In genomic region chr1:64162151-64162550, GRCh38 we compare ENCODE assay signal across 26 cellular contexts. TPM values are rescaled to one million over a fixed set of nuclear protein-coding genes. Genes with fewer than 3 reads are reported as not detected.
DNase-seq lines count a peak whose midpoint lies in the region; ATAC-seq and TF ChIP-seq lines count a peak whose summit lies in the region.
"Had no signal": no experiment of that assay in that cellular context is flagged by ENCODE, and none has a peak within 500 bp of the region (broad histone marks: within the 10 kb centered on the region; RNA-seq: fewer than 3 reads in every experiment).

No MANE protein-coding gene starts in this region.

- H3K36me3 ChIP-seq in A673 (ENCODE audit: insufficient read depth, low read length, poor library complexity, severe bottlenecking) (no peaks in the 10 kb centered on the region), IMR-90 (ENCODE audit: control insufficient read depth, insufficient read depth, low read length) (peaks cover 2% of the 10 kb centered on the region; the same call in 1 of the 2 replicates), PC-9 (ENCODE audit: low read depth) (no peaks in the 10 kb centered on the region), mesodermal cell (ENCODE audit: control insufficient read depth, insufficient read depth, low read length) (peaks cover 19% of the 10 kb centered on the region)
- H3K36me3 ChIP-seq: MG63, transverse colon had no signal

- 0 out of 2 replicates have a peak overlapping the region, but pooled peaks have one; percentile 1 for H2BK20ac ChIP-seq in IMR-90 (ENCODE audit: low read depth, low read length)

- TF ChIP-seq CTCF in A673 (conservative IDR thresholded peaks at IDR 0.05; ENCODE audit: low read depth, low read length) (no peak), IMR-90 (conservative IDR thresholded peaks at IDR 0.05; ENCODE audit: low read depth, low read length) (no peak), PC-9 (conservative IDR thresholded peaks at IDR 0.05) (no peak)

- H4K8ac ChIP-seq in IMR-90 (ENCODE audit: low read depth in 2 of 2, low read length in 2 of 2) = no peak overlapping the region

- no peaks in the 10 kb centered on the region for H3K79me1 ChIP-seq in IMR-90 (ENCODE audit: low read depth in 1 of 2, low read length in 2 of 2)

- H3K56ac ChIP-seq in IMR-90 (ENCODE audit: extremely low read depth, insufficient read depth, low read length) = no peak overlapping the region

- H2AK5ac ChIP-seq in IMR-90 (ENCODE audit: low read depth, low read length) = peak overlapping the region; percentile 11; the same call in 1 of the 2 replicates

- DNase-seq in A673 (ENCODE audit: low spot score) (peak; percentile 22), IMR-90 (no peak), PC-9 (no peak), NCI-H128 (lab: John Stamatoyannopoulos, UW; ENCODE audit: unreplicated experiment) (no peak), HuH-7 (ENCODE audit: low spot score) (no peak), SK-N-DZ (ENCODE audit: low spot score) (no peak)
- DNase-seq: activated CD4-positive, alpha-beta T cell treated with anti-CD3 and anti-CD28 coated beads, Interleukin-2, amount 50 U/mL, for 4 hours; activated naive CD4-positive, alpha-beta T cell treated with anti-CD3 and anti-CD28 coated beads, Interleukin-2, amount 10 ng/mL, durations not matched to agents 7 days and 5 days; activated T-cell treated with anti-CD3 and anti-CD28 coated beads for 4 hours; body of pancreas; CD4-positive, CD25-positive, alpha-beta regulatory T cell; foreskin fibroblast; GOT3; MG63; mucosa of descending colon; NCI-H226; nucleus accumbens; stimulated activated CD4-positive, alpha-beta T cell treated with anti-CD3 and anti-CD28 coated beads, Interleukin-15, amount 100 ng/mL, for 24 hours; T-cell; transverse colon had no signal

- no peak for TF ChIP-seq POLR2A in IMR-90 (IDR thresholded peaks at IDR 0.05; ENCODE audit: low read depth, low read length)

- peak overlapping the region; percentile 35; the same call in 1 of the 2 replicates for H3K18ac ChIP-seq in IMR-90 (ENCODE audit: low read depth, low read length)

- H3K4me2 ChIP-seq in IMR-90 (ENCODE audit: low read depth, low read length) (no peak overlapping the region), PC-9 (no peak overlapping the region)

- H3K9ac ChIP-seq in IMR-90 (ENCODE audit: low read depth, low read length) = no peak overlapping the region

- H3K23ac ChIP-seq in IMR-90 (ENCODE audit: low read depth, low read length) = no peak overlapping the region

- in situ Hi-C loops in IMR-90 (cut with MboI; ENCODE audit: low sequenced_read_pairs) = loop anchor here (5.0 kb wide), 1 partner anchor 80 kb away; no protein-coding TSS in a partner anchor

- ATAC-seq in IMR-90 (ENCODE audit: low read depth) = no peak
- no peak for ATAC-seq in GM19455 (IDR thresholded peaks at IDR 0.05; ENCODE audit: unreplicated experiment)
- ATAC-seq: body of pancreas, left lobe of liver, mucosa of descending colon, Right ventricle myocardium inferior, T-cell had no signal

- no peak overlapping the region for H2BK120ac ChIP-seq in IMR-90 (ENCODE audit: low read depth, low read length)

- H3F3A ChIP-seq in PC-9 (ENCODE audit: insufficient read depth, low read depth) = no peaks in the 10 kb centered on the region

- H4K91ac ChIP-seq in IMR-90 (ENCODE audit: insufficient read depth, low read depth, low read length) = no peak overlapping the region

- H3K9me2 ChIP-seq in PC-9 (ENCODE audit: insufficient read depth) = no peaks in the 10 kb centered on the region

- no peak overlapping the region for H2BK5ac ChIP-seq in IMR-90 (ENCODE audit: low read depth, low read length, poor library complexity, severe bottlenecking)

- WGBS in IMR-90 (ENCODE audit: extremely low coverage in 2 of 2, insufficient read length in 1 of 2), 2 experiments = 86% methylated on average over 5 of the region's 6 CpGs; no CpG with 5 or more reads in 1 of the 2 experiments
- WGBS in mesodermal cell (ENCODE audit: insufficient coverage in 2 of 2), 2 experiments = 85 to 93% methylated on average over 6 of the region's 6 CpGs

- H4K5ac ChIP-seq in IMR-90 (ENCODE audit: low read depth, low read length) = no peak overlapping the region

- H3K27me3 ChIP-seq in A673 (replicated peaks; ENCODE audit: insufficient read depth, low read depth, low read length, poor library complexity) = no peaks in the 10 kb centered on the region
- H3K27me3 ChIP-seq in IMR-90 (ENCODE audit: control insufficient read depth, insufficient read depth, low read length) = no peaks in the 10 kb centered on the region
- no peaks in the 10 kb centered on the region for H3K27me3 ChIP-seq in PC-9 (ENCODE audit: insufficient read depth, low read depth)
- H3K27me3 ChIP-seq: body of pancreas, MG63, right atrium auricular region, transverse colon had no signal

- H4K20me1 ChIP-seq in IMR-90 (ENCODE audit: insufficient read depth, low read length) (no peaks in the 10 kb centered on the region), PC-9 (ENCODE audit: insufficient read depth) (no peaks in the 10 kb centered on the region)

- dilution Hi-C loops in IMR-90 (cut with HindIII; ENCODE audit: low sequenced_read_pairs, unreplicated experiment) = no loop called here

- no TSS peak for BruUV-seq in A673 (replicated peaks; lab: Mats Ljungman, UMichigan)
- BruUV-seq in IMR-90 (replicated peaks; lab: Mats Ljungman, UMichigan) = no TSS peak
- BruUV-seq in PC-9 (replicated peaks; lab: Mats Ljungman, UMichigan) = TSS peak; percentile 9

- no peak overlapping the region for H3K4me3 ChIP-seq in A673 (ENCODE audit: low read depth, low read length, poor library complexity, severe bottlenecking)
- H3K4me3 ChIP-seq in IMR-90 (ENCODE audit: insufficient read depth, low read depth, low read length) = no peak overlapping the region
- H3K4me3 ChIP-seq in PC-9 = no peak overlapping the region
- H3K4me3 ChIP-seq in mesodermal cell (ENCODE audit: extremely low read depth, insufficient read depth, low read length, poor library complexity, severe bottlenecking) = no peak overlapping the region
- H3K4me3 ChIP-seq: body of pancreas, MG63, mucosa of descending colon, right atrium auricular region, transverse colon had no signal

- POLR2A ChIA-PET in A673 (lab: Charles Lee; ENCODE audit: low non-redundant PET) (no interaction called here), IMR-90 (lab: Charles Lee; ENCODE audit: unreplicated experiment) (no interaction called here), PC-9 (lab: Charles Lee; ENCODE audit: unreplicated experiment) (no interaction called here)

- H3K27ac ChIP-seq in A673 (ENCODE audit: low read depth, low read length, poor library complexity, severe bottlenecking) (no peak overlapping the region), IMR-90 (ENCODE audit: insufficient read depth, low read length) (no peak overlapping the region), PC-9 (no peak overlapping the region), mesodermal cell (ENCODE audit: low read depth, low read length, severe bottlenecking) (peak overlapping the region; percentile 48)
- H3K27ac ChIP-seq: body of pancreas, right atrium auricular region had no signal

- H3K9me1 ChIP-seq in IMR-90 (ENCODE audit: insufficient read depth, low read length) = no peaks in the 10 kb centered on the region; the same call in 1 of the 2 replicates

- no peaks in the 10 kb centered on the region for H3K79me2 ChIP-seq in PC-9 (ENCODE audit: low read depth)

- H2AK9ac ChIP-seq in IMR-90 (replicated peaks; ENCODE audit: low read depth, low read length, poor library complexity) = no peak overlapping the region

- no peaks in the 10 kb centered on the region for H3K9me3 ChIP-seq in A673 (ENCODE audit: low read depth, low read length, poor library complexity, severe bottlenecking)
- H3K9me3 ChIP-seq in IMR-90 (ENCODE audit: control insufficient read depth, insufficient read depth, low read length) = no peaks in the 10 kb centered on the region
- no peaks in the 10 kb centered on the region for H3K9me3 ChIP-seq in PC-9 (ENCODE audit: insufficient read depth, low read depth)
- no peaks in the 10 kb centered on the region for H3K9me3 ChIP-seq in mesodermal cell (ENCODE audit: control insufficient read depth, low read length)
- H3K9me3 ChIP-seq: body of pancreas, MG63, mucosa of descending colon, right atrium auricular region, transverse colon had no signal

- TF ChIP-seq RAD21 in IMR-90 (IDR thresholded peaks at IDR 0.05; ENCODE audit: low read length) = no peak

- no peak overlapping the region for H3K4ac ChIP-seq in IMR-90 (ENCODE audit: low read depth, low read length)

- H2AFZ ChIP-seq in IMR-90 (replicated peaks; ENCODE audit: low read length, poor library complexity) = no peak overlapping the region
- H2AFZ ChIP-seq in PC-9 = no peak overlapping the region

- H3K14ac ChIP-seq in IMR-90 (replicated peaks; ENCODE audit: low read depth, low read length) = no peak overlapping the region

- CTCF ChIA-PET in A673 (lab: Charles Lee) (no interaction called here), IMR-90 (lab: Yijun Ruan, JAX) (interaction anchor here (2.5 kb wide), 1 partner anchor 24 kb away, joined by 7 read pairs; no protein-coding TSS in a partner anchor), PC-9 (lab: Charles Lee) (no interaction called here)

- H2BK15ac ChIP-seq in IMR-90 (ENCODE audit: low read depth, low read length) = no peak overlapping the region

- H3K4me1 ChIP-seq in A673 (ENCODE audit: insufficient read depth, low read length, poor library complexity, severe bottlenecking) = no peaks in the 10 kb centered on the region
- peaks cover 2% of the 10 kb centered on the region for H3K4me1 ChIP-seq in IMR-90 (ENCODE audit: control insufficient read depth, insufficient read depth, low read length)
- no peaks in the 10 kb centered on the region for H3K4me1 ChIP-seq in PC-9 (replicated peaks; ENCODE audit: insufficient read depth)
- H3K4me1 ChIP-seq in mesodermal cell (ENCODE audit: control insufficient read depth, insufficient read depth, low read length, poor library complexity, severe bottlenecking) = peaks cover 20% of the 10 kb centered on the region
- H3K4me1 ChIP-seq: body of pancreas had no signal

- intact Hi-C loops in A673 (cut with micrococcal nuclease; ENCODE audit: unreplicated experiment) (no loop called here), IMR-90 (cut with micrococcal nuclease) (loop anchor here (5.0 kb wide), 3 partner anchors 385 to 545 kb away; no protein-coding TSS in a partner anchor), PC-9 (cut with micrococcal nuclease; ENCODE audit: unreplicated experiment) (loop anchor here (5.0 to 10.0 kb wide), 2 partner anchors 387 to 470 kb away; partner anchors contain the start of gene ROR1)

TF ChIP-seq in IMR-90, 13 proteins besides CTCF, POLR2A, EP300 and RAD21 (continues in another document):
- no peak for TF ChIP-seq CEBPB (IDR thresholded peaks at IDR 0.05; ENCODE audit: low read depth, low read length)
- no peak for TF ChIP-seq RFX5 (IDR thresholded peaks at IDR 0.05; ENCODE audit: low read depth, low read length)

RNA-seq across cellular contexts. Expression of gene UBE2U, which starts 41.3 kb away (rescaled TPM):
- total RNA-seq in A673 (2021) = not detected in 2 replicates
- not detected in 2 replicates for total RNA-seq in IMR-90 (2012; rRNA removed)
- not detected in 2 replicates for polyA plus RNA-seq in IMR-90 (2012; rRNA removed)
- polyA plus RNA-seq in IMR-90 (2012; cell fraction: cytosol; rRNA removed) = not detected in 2 replicates
- polyA plus RNA-seq in IMR-90 (2012; cell fraction: nucleus; rRNA removed; ENCODE audit: low replicate concordance) = not detected in 2 replicates
- total RNA-seq in PC-9 (2021) = not detected in 2 replicates
- polyA plus RNA-seq in mesodermal cell (2013, experiment 1 of 2) = not detected
- polyA plus RNA-seq in mesodermal cell (2013, experiment 2 of 2) = not detected
- polyA plus RNA-seq in SK-N-DZ (2014; cell fraction: cytosol; rRNA removed) = not detected in 2 replicates
- not detected in 2 replicates for polyA plus RNA-seq in SK-N-DZ (2014; cell fraction: nucleus; rRNA removed)
- total RNA-seq: body of pancreas; CD4-positive, CD25-positive, alpha-beta regulatory T cell; left lobe of liver; mucosa of descending colon; right atrium auricular region; T-cell; transverse colon had no signal
- polyA plus RNA-seq: CD4-positive, CD25-positive, alpha-beta regulatory T cell; IgD-negative memory B cell had no signal
